Comparison of ENCODE assay signal across 26 cellular contexts in the genomic region with DNA sequence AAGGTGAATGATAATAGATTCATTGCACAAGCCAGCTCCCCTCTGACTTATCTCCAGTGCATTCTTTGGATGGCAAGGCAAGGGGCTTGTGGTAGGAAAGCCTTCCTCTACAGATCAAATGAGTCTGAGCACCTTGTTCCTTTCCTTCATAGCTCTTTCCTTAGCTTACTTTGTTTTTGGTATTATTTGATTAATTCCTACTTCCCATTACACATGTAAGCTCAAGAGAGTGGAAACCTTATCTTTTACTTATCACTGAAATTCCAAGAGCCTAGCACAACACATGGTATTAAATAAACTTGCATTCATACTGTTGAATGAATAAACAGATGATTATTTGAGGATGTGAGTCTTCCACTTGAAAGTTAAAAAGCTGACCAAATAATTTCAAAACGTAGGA. TPM values are rescaled to one million over a fixed set of nuclear protein-coding genes. Genes with fewer than 3 reads are reported as not detected.
DNase-seq lines count a peak whose midpoint lies in the region; ATAC-seq and TF ChIP-seq lines count a peak whose summit lies in the region.
"Had no signal": no experiment of that assay in that cellular context is flagged by ENCODE, and none has a peak within 500 bp of the region (broad histone marks: within the 10 kb centered on the region; RNA-seq: fewer than 3 reads in every experiment).

No MANE protein-coding gene starts in this region.

- CTCF ChIA-PET in activated naive CD4-positive, alpha-beta T cell treated with anti-CD3 and anti-CD28 coated beads, Interleukin-2, amount 10 ng/mL, durations not matched to agents 7 days and 5 days (lab: Charles Lee), result interaction anchor here (0.8 kb wide), 1 partner anchor 189 kb away, joined by 3 read pairs; no protein-coding TSS in a partner anchor

- ATAC-seq in GM18502 (IDR thresholded peaks at IDR 0.05; ENCODE audit: poor library complexity, unreplicated experiment) (peak; percentile 2), HG02938 (IDR thresholded peaks at IDR 0.05; ENCODE audit: unreplicated experiment) (peak; percentile 2)
- ATAC-seq: body of pancreas, HCT116, left lung, right cardiac atrium had no signal

- H3K4me1 Mint-ChIP-seq in activated naive CD4-positive, alpha-beta T cell treated with anti-CD3 and anti-CD28 coated beads, Interleukin-2, amount 10 ng/mL, durations not matched to agents 7 days and 5 days, result no peaks in the 10 kb centered on the region
- H3K4me1 Mint-ChIP-seq: activated CD4-positive, alpha-beta memory T cell treated with anti-CD3 and anti-CD28 coated beads, Interleukin-2, amount 10 ng/mL, durations not matched to agents 7 days and 5 days; activated naive CD8-positive, alpha-beta T cell treated with anti-CD3 and anti-CD28 coated beads, Interleukin-2, amount 10 ng/mL, durations not matched to agents 7 days and 5 days had no signal

- TF ChIP-seq CTCF in smooth muscle cell (IDR thresholded peaks at IDR 0.05; ENCODE audit: borderline replicate concordance, insufficient read depth, poor library complexity, severe bottlenecking) (no peak), uterus (IDR thresholded peaks at IDR 0.05) (no peak)

- H3K4me3 ChIP-seq in smooth muscle cell (no peak overlapping the region), uterus (no peak overlapping the region)
- H3K4me3 ChIP-seq: body of pancreas, left lung, tibial artery had no signal

- 52% methylated on average over 1 of the region's 1 CpG for WGBS in smooth muscle cell (ENCODE audit: low lambda C conversion rate)

- H3K9me3 ChIP-seq in smooth muscle cell (replicated peaks; ENCODE audit: low read depth) (no peaks in the 10 kb centered on the region), uterus (no peaks in the 10 kb centered on the region)
- H3K9me3 ChIP-seq: body of pancreas, left lung, tibial artery had no signal

- H3K27me3 ChIP-seq in smooth muscle cell (ENCODE audit: low read depth) (no peaks in the 10 kb centered on the region), uterus (no peaks in the 10 kb centered on the region)
- H3K27me3 ChIP-seq: body of pancreas, left lung, tibial artery had no signal

- no peaks in the 10 kb centered on the region for H3K36me3 ChIP-seq in smooth muscle cell (ENCODE audit: low read depth)
- H3K36me3 ChIP-seq in uterus, result no peaks in the 10 kb centered on the region
- H3K36me3 ChIP-seq: left lung, tibial artery had no signal

- no peak overlapping the region for H3K4me3 Mint-ChIP-seq in activated naive CD4-positive, alpha-beta T cell treated with anti-CD3 and anti-CD28 coated beads, Interleukin-2, amount 10 ng/mL, durations not matched to agents 7 days and 5 days
- H3K4me3 Mint-ChIP-seq: activated CD4-positive, alpha-beta memory T cell treated with anti-CD3 and anti-CD28 coated beads, Interleukin-2, amount 10 ng/mL, durations not matched to agents 7 days and 5 days; activated naive CD8-positive, alpha-beta T cell treated with anti-CD3 and anti-CD28 coated beads, Interleukin-2, amount 10 ng/mL, durations not matched to agents 7 days and 5 days; CD4-positive, alpha-beta T cell; nephron; stimulated activated naive CD8-positive, alpha-beta T cell treated with anti-CD3 and anti-CD28 coated beads, Interleukin-15, Interleukin-2, amounts not matched to agents 100 ng/mL and 50 ng/mL, for 24 hours had no signal

- no peaks in the 10 kb centered on the region for H3K9me3 Mint-ChIP-seq in activated naive CD4-positive, alpha-beta T cell treated with anti-CD3 and anti-CD28 coated beads, Interleukin-2, amount 10 ng/mL, durations not matched to agents 7 days and 5 days
- H3K9me3 Mint-ChIP-seq: activated CD4-positive, alpha-beta memory T cell treated with anti-CD3 and anti-CD28 coated beads, Interleukin-2, amount 10 ng/mL, durations not matched to agents 7 days and 5 days; activated naive CD8-positive, alpha-beta T cell treated with anti-CD3 and anti-CD28 coated beads, Interleukin-2, amount 10 ng/mL, durations not matched to agents 7 days and 5 days; nephron; stimulated activated naive CD8-positive, alpha-beta T cell treated with anti-CD3 and anti-CD28 coated beads, Interleukin-15, Interleukin-2, amounts not matched to agents 100 ng/mL and 50 ng/mL, for 24 hours had no signal

- no peaks in the 10 kb centered on the region for H3F3A ChIP-seq in smooth muscle cell (ENCODE audit: low read depth)

- DNase-seq in astrocyte of the hippocampus (ENCODE audit: low read depth, low spot score) (peak; percentile 5), smooth muscle cell (lab: John Stamatoyannopoulos, UW; ENCODE audit: unreplicated experiment) (no peak), A172 (ENCODE audit: low spot score) (no peak), SKM-1 treated with dmso at 0.1 percent for 144 hours (lab: John Stamatoyannopoulos, UW; ENCODE audit: unreplicated experiment) (no peak), uterus (no peak)
- no peak for DNase-seq in activated naive CD4-positive, alpha-beta T cell treated with anti-CD3 and anti-CD28 coated beads, Interleukin-2, amount 10 ng/mL, durations not matched to agents 7 days and 5 days
- DNase-seq: activated CD4-positive, alpha-beta memory T cell treated with anti-CD3 and anti-CD28 coated beads, Interleukin-2, amount 10 ng/mL, durations not matched to agents 7 days and 5 days; activated CD4-positive, CD25-positive, alpha-beta regulatory T cell treated with anti-CD3 and anti-CD28 coated beads, Interleukin-2, amount 50 U/mL, for 72 hours; activated naive CD8-positive, alpha-beta T cell treated with anti-CD3 and anti-CD28 coated beads, Interleukin-2, amount 10 ng/mL, durations not matched to agents 7 days and 5 days; body of pancreas; CD4-positive, alpha-beta T cell; DMS 273 treated with DMSO at 0.1 percent for 48 hours; foreskin fibroblast; left lung; NCI-H1092 treated with DMSO at 0.1 percent for 48 hours; NCI-H2029; NCI-H345; right cardiac atrium; SHP77; tibial artery had no signal

- intact Hi-C loops in uterus (cut with DNase I; ENCODE audit: low total_unique reads), result no loop called here

- H2AFZ ChIP-seq in smooth muscle cell (ENCODE audit: low read depth), result no peak overlapping the region
- H2AFZ ChIP-seq: parathyroid adenoma had no signal

- no peak overlapping the region for H3K27ac Mint-ChIP-seq in activated naive CD4-positive, alpha-beta T cell treated with anti-CD3 and anti-CD28 coated beads, Interleukin-2, amount 10 ng/mL, durations not matched to agents 7 days and 5 days
- H3K27ac Mint-ChIP-seq: activated CD4-positive, alpha-beta memory T cell treated with anti-CD3 and anti-CD28 coated beads, Interleukin-2, amount 10 ng/mL, durations not matched to agents 7 days and 5 days; activated naive CD8-positive, alpha-beta T cell treated with anti-CD3 and anti-CD28 coated beads, Interleukin-2, amount 10 ng/mL, durations not matched to agents 7 days and 5 days; CD4-positive, alpha-beta T cell; stimulated activated naive CD8-positive, alpha-beta T cell treated with anti-CD3 and anti-CD28 coated beads, Interleukin-15, Interleukin-2, amounts not matched to agents 100 ng/mL and 50 ng/mL, for 24 hours had no signal

- peaks cover 9% of the 10 kb centered on the region for H3K27me3 Mint-ChIP-seq in activated naive CD4-positive, alpha-beta T cell treated with anti-CD3 and anti-CD28 coated beads, Interleukin-2, amount 10 ng/mL, durations not matched to agents 7 days and 5 days

- H3K4me2 ChIP-seq in smooth muscle cell, result peak overlapping the region; percentile 8

- TF ChIP-seq POLR2A in uterus (IDR thresholded peaks at IDR 0.05), result no peak

- no peak overlapping the region for H3K9ac ChIP-seq in smooth muscle cell (ENCODE audit: low read depth)
- H3K9ac ChIP-seq: parathyroid adenoma had no signal

- H3K79me2 ChIP-seq in smooth muscle cell (ENCODE audit: low read depth), result no peaks in the 10 kb centered on the region
- H3K79me2 ChIP-seq: parathyroid adenoma had no signal

- no peaks in the 10 kb centered on the region for H3K4me1 ChIP-seq in smooth muscle cell (ENCODE audit: low read depth)
- no peaks in the 10 kb centered on the region for H3K4me1 ChIP-seq in uterus
- H3K4me1 ChIP-seq: parathyroid adenoma had no signal

- no peaks in the 10 kb centered on the region for H3K36me3 Mint-ChIP-seq in activated naive CD4-positive, alpha-beta T cell treated with anti-CD3 and anti-CD28 coated beads, Interleukin-2, amount 10 ng/mL, durations not matched to agents 7 days and 5 days
- H3K36me3 Mint-ChIP-seq: activated naive CD8-positive, alpha-beta T cell treated with anti-CD3 and anti-CD28 coated beads, Interleukin-2, amount 10 ng/mL, durations not matched to agents 7 days and 5 days had no signal

- H3K27ac ChIP-seq in smooth muscle cell (ENCODE audit: low read depth), result no peak overlapping the region
- H3K27ac ChIP-seq in uterus, result no peak overlapping the region
- H3K27ac ChIP-seq: body of pancreas, left lung, parathyroid adenoma had no signal

- no peaks in the 10 kb centered on the region for H4K20me1 ChIP-seq in smooth muscle cell (ENCODE audit: low read depth)

RNA-seq across cellular contexts. Expression of gene FRK, which starts 41.7 kb away (rescaled TPM):
- total RNA-seq in smooth muscle cell, result 1.4 and 1.6 TPM in 2 replicates
- polyA plus RNA-seq in smooth muscle cell, result 0.11 and 0.54 TPM in 2 replicates
- total RNA-seq in A172 (2014; rRNA removed; shearing (Covaris generic)), result 0.02 and 0.05 TPM in 2 replicates
- 1 to 10 TPM; 1.8 to 8.2 (median 2.3) TPM for total RNA-seq in uterus
- total RNA-seq: CD4-positive, alpha-beta T cell had no signal
